30 cellular contexts compared by ENCODE assay signal in genomic region chr9:18796871-18797270, GRCh38.
"Had no signal": no experiment of that assay in that cellular context is flagged by ENCODE, and none has a peak within 500 bp of the region (broad histone marks: within the 10 kb centered on the region; RNA-seq: fewer than 3 reads in every experiment).

No MANE protein-coding gene starts in this region.

- H3K27me3 ChIP-seq: breast epithelium, neutrophil, ovary, right lobe of liver had no signal

- H3K9me3 ChIP-seq: breast epithelium, left ventricle myocardium inferior, mucosa of descending colon, neutrophil, ovary, right lobe of liver, thoracic aorta had no signal

- H3K9me3 Mint-ChIP-seq: activated naive CD8-positive, alpha-beta T cell treated with anti-CD3 and anti-CD28 coated beads, Interleukin-2, amount 10 ng/mL, durations not matched to agents 7 days and 5 days; activated T-helper 1 cell treated with anti-CD3 and anti-CD28 coated beads, Interleukin-12 subunit alpha, Interleukin-12 subunit beta, Interleukin-2, Interleukin-4 antibody, amounts not matched to agents 30 ng/mL and 10 ng/mL and 1 ng/mL, durations not matched to agents 14 hours and 24 hours and 36 hours; endodermal cell had no signal

- H3K27ac ChIP-seq: breast epithelium, left ventricle myocardium inferior, neutrophil, ovary, right lobe of liver, thoracic aorta, VCaP had no signal

- H3K36me3 Mint-ChIP-seq: activated naive CD8-positive, alpha-beta T cell treated with anti-CD3 and anti-CD28 coated beads, Interleukin-2, amount 10 ng/mL, durations not matched to agents 7 days and 5 days had no signal

- H3K36me3 ChIP-seq: breast epithelium, left ventricle myocardium inferior, neutrophil, ovary, right lobe of liver, thoracic aorta had no signal

- H3K4me3 Mint-ChIP-seq: activated naive CD4-positive, alpha-beta T cell treated with anti-CD3 and anti-CD28 coated beads for 36 hours; activated naive CD8-positive, alpha-beta T cell treated with anti-CD3 and anti-CD28 coated beads, Interleukin-2, amount 10 ng/mL, durations not matched to agents 7 days and 5 days; activated T-helper 1 cell treated with anti-CD3 and anti-CD28 coated beads, Interleukin-12 subunit alpha, Interleukin-12 subunit beta, Interleukin-2, Interleukin-4 antibody, amounts not matched to agents 30 ng/mL and 10 ng/mL and 1 ng/mL, durations not matched to agents 14 hours and 24 hours and 36 hours; endodermal cell; nephron had no signal

- H3K4me1 ChIP-seq: breast epithelium, right lobe of liver had no signal

- DNase-seq: activated CD4-positive, alpha-beta T cell treated with anti-CD3 and anti-CD28 coated beads for 48 hours; activated CD4-positive, alpha-beta T cell treated with anti-CD3 and anti-CD28 coated beads, Interleukin-2, amount 50 U/mL, for 48 hours; activated CD8-positive, alpha-beta memory T cell treated with anti-CD3 and anti-CD28 coated beads, Interleukin-2, amount 50 U/mL, for 4 hours; activated effector memory CD4-positive, alpha-beta T cell treated with anti-CD3 and anti-CD28 coated beads, Interleukin-2, amount 50 U/mL, for 16 hours; activated naive CD4-positive, alpha-beta T cell treated with anti-CD3 and anti-CD28 coated beads for 36 hours; activated naive CD8-positive, alpha-beta T cell treated with anti-CD3 and anti-CD28 coated beads, Interleukin-2, amount 10 ng/mL, durations not matched to agents 7 days and 5 days; activated T-cell treated with anti-CD3 and anti-CD28 coated beads, Interleukin-2, amount 50 U/mL, for 1 hour; amniotic stem cell; central memory CD4-positive, alpha-beta T cell; endodermal cell; left ventricle myocardium inferior; mesendoderm; mucosa of descending colon; ovary; right lobe of liver; stimulated activated CD4-positive, alpha-beta T cell treated with anti-CD3 and anti-CD28 coated beads, Interleukin-12 subunit alpha, Interleukin-12 subunit beta, amount 100 ng/mL, for 4 hours; stimulated activated CD4-positive, alpha-beta T cell treated with anti-CD3 and anti-CD28 coated beads, Interleukin-4, amount 100 ng/mL, for 1 hour; stimulated activated naive CD8-positive, alpha-beta T cell treated with anti-CD3 and anti-CD28 coated beads, Interleukin-15, Interleukin-2, amounts not matched to agents 100 U/mL and 50 U/mL, for 24 hours; trophoblast cell had no signal

- H3K27ac Mint-ChIP-seq: activated naive CD4-positive, alpha-beta T cell treated with anti-CD3 and anti-CD28 coated beads for 36 hours; activated naive CD8-positive, alpha-beta T cell treated with anti-CD3 and anti-CD28 coated beads, Interleukin-2, amount 10 ng/mL, durations not matched to agents 7 days and 5 days; activated T-helper 1 cell treated with anti-CD3 and anti-CD28 coated beads, Interleukin-12 subunit alpha, Interleukin-12 subunit beta, Interleukin-2, Interleukin-4 antibody, amounts not matched to agents 30 ng/mL and 10 ng/mL and 1 ng/mL, durations not matched to agents 14 hours and 24 hours and 36 hours; endodermal cell; progenitor cell of endocrine pancreas had no signal

- ATAC-seq: activated CD4-positive, CD25-positive, alpha-beta regulatory T cell treated with anti-CD3 and anti-CD28 coated beads, Interleukin-2, amount 50 U/mL, for 24 hours; esophagus mucosa; mucosa of descending colon; right lobe of liver; stimulated activated naive CD8-positive, alpha-beta T cell treated with anti-CD3 and anti-CD28 coated beads, Interleukin-15, Interleukin-2, amounts not matched to agents 100 U/mL and 50 U/mL, for 24 hours had no signal

- H3K4me3 ChIP-seq: breast epithelium, left ventricle myocardium inferior, lung, mucosa of descending colon, ovary, right lobe of liver, skin epidermis, thoracic aorta had no signal

- H3K27me3 Mint-ChIP-seq: activated naive CD8-positive, alpha-beta T cell treated with anti-CD3 and anti-CD28 coated beads, Interleukin-2, amount 10 ng/mL, durations not matched to agents 7 days and 5 days; progenitor cell of endocrine pancreas had no signal
